In genomic region chr2:10327896-10328666, GRCh38 we compare ENCODE assay signal across 11 cellular contexts. TPM values are rescaled to one million over a fixed set of nuclear protein-coding genes. Genes with fewer than 3 reads are reported as not detected.
DNase-seq lines count a peak whose midpoint lies in the region; ATAC-seq, FAIRE-seq and TF ChIP-seq lines count a peak whose summit lies in the region.
"Had no signal": no experiment of that assay in that cellular context is flagged by ENCODE, and none has a peak within 500 bp of the region (broad histone marks: within the 10 kb centered on the region; RNA-seq: fewer than 3 reads in every experiment).

No MANE protein-coding gene starts in this region.

- peak; percentile 31 for DNase-seq in DMS79 treated with DMSO at 0.1 percent for 48 hours (lab: John Stamatoyannopoulos, UW)
- no peak for DNase-seq in DMS79 (lab: John Stamatoyannopoulos, UW)
- DNase-seq in COLO668 (lab: John Stamatoyannopoulos, UW; ENCODE audit: unreplicated experiment), result peak; percentile 89
- peak; percentile 23 for DNase-seq in OCI-LY7 (ENCODE audit: low spot score)
- no peak for DNase-seq in H1 (ENCODE audit: low read depth in 1 of 2, low spot score in 2 of 2)
- no peak for DNase-seq in foreskin keratinocyte
- no peak for DNase-seq in occipital lobe (lab: John Stamatoyannopoulos, UW)
- DNase-seq: GF-D8, IMR-90 had no signal

- H2BK5ac ChIP-seq in H1 (ENCODE audit: low read depth, low read length), result no peak overlapping the region

- peak overlapping the region; percentile 34; the same call in 1 of the 2 replicates for H2BK20ac ChIP-seq in H1 (ENCODE audit: low read length)

- no peak for TF ChIP-seq EP300 in H1 (IDR thresholded peaks at IDR 0.05; ENCODE audit: borderline replicate concordance in 1 of 2, low read depth in 2 of 2, low read length in 2 of 2)

- 0 out of 2 replicates have a peak overlapping the region, but pooled peaks have one; percentile 76 for H3K18ac ChIP-seq in H1 (ENCODE audit: extremely low read depth, low read length)

- H3K36me3 ChIP-seq in OCI-LY7 (ENCODE audit: insufficient read depth, low read length) (no peaks in the 10 kb centered on the region), H1 (ENCODE audit: control insufficient read depth in 2 of 4, insufficient read depth in 4 of 4, low read length in 3 of 4) (no peaks in the 10 kb centered on the region)

- H4K91ac ChIP-seq in H1 (replicated peaks; ENCODE audit: insufficient read length, low read length), result peak overlapping the region; percentile 72

- H2BK120ac ChIP-seq in H1 (replicated peaks; ENCODE audit: low read depth, low read length), result no peak overlapping the region

- H3K79me1 ChIP-seq in H1 (ENCODE audit: low read depth, low read length), result peaks cover 2% of the 10 kb centered on the region; the same call in 1 of the 2 replicates

- H3K23ac ChIP-seq in H1 (ENCODE audit: insufficient read length), result no peak overlapping the region

- CTCF ChIA-PET in OCI-LY7 (lab: Charles Lee; ENCODE audit: unreplicated experiment) (interaction anchor here (1.6 to 2.4 kb wide), 2 partner anchors 54 to 81 kb away, joined by 6 to 9 read pairs; no protein-coding TSS in a partner anchor), H1 (lab: Charles Lee; ENCODE audit: partially characterized antibody) (interaction anchor here (0.8 to 4.9 kb wide), 12 partner anchors 7 to 204 kb away, joined by 3 to 24 read pairs (median 4); no protein-coding TSS in a partner anchor)

- H3K9me2 ChIP-seq in OCI-LY7 (ENCODE audit: insufficient read depth, low read length), result no peaks in the 10 kb centered on the region

- 0 out of 7 replicates have a peak, but pooled peaks cover 0 to 1% (median 0%) of the 10 kb centered on the region in 4 experiments for H3K27me3 ChIP-seq in H1 (replicated peaks in 1 of 4; ENCODE audit: control insufficient read depth in 3 of 4, extremely low read depth in 1 of 4, insufficient read depth in 3 of 4, low read length in 3 of 4)
- no peaks in the 10 kb centered on the region for H3K27me3 ChIP-seq in foreskin keratinocyte

- peak overlapping the region; percentile 80; the same call in 1 of the 2 replicates for H2BK12ac ChIP-seq in H1 (ENCODE audit: low read depth, low read length)

- H3K4me1 ChIP-seq in OCI-LY7 (ENCODE audit: insufficient read depth, low read length, poor library complexity, severe bottlenecking) (peaks cover 94% of the 10 kb centered on the region), H1 (replicated peaks in 1 of 4; ENCODE audit: control insufficient read depth in 3 of 4, insufficient read depth in 4 of 4, low read length in 3 of 4) (peaks cover 6 to 44% (median 23%) of the 10 kb centered on the region in 4 experiments), foreskin keratinocyte (peaks cover 3% of the 10 kb centered on the region)

- ATAC-seq in foreskin keratinocyte (no peak), HG02852 (IDR thresholded peaks at IDR 0.05; ENCODE audit: unreplicated experiment) (no peak)

- H3K4me3 ChIP-seq in OCI-LY7 (ENCODE audit: low read depth, low read length, poor library complexity, severe bottlenecking) (no peak overlapping the region), H1 (ENCODE audit: extremely low read depth in 1 of 4, insufficient read depth in 2 of 4, low read depth in 3 of 4, low read length in 4 of 4) (no peak overlapping the region)

- H2BK15ac ChIP-seq in H1 (ENCODE audit: low read length), result peak overlapping the region; percentile 12; the same call in 1 of the 2 replicates

- peak overlapping the region; percentile 48; the same call in 1 of the 2 replicates for H2AK5ac ChIP-seq in H1 (ENCODE audit: low read depth, low read length)

- no peak overlapping the region for H3K27ac ChIP-seq in OCI-LY7 (ENCODE audit: low read depth, low read length, poor library complexity, severe bottlenecking)
- H3K27ac ChIP-seq in H1 (ENCODE audit: low read depth, low read length), result no peak overlapping the region
- H3K27ac ChIP-seq in foreskin keratinocyte, result no peak overlapping the region

- H3K9ac ChIP-seq in H1 (replicated peaks in 1 of 4; ENCODE audit: extremely low read depth in 1 of 4, low read depth in 3 of 4, low read length in 3 of 4), result no peak overlapping the region

- H3K4ac ChIP-seq in H1 (replicated peaks; ENCODE audit: insufficient read length, low read depth, low read length), result no peak overlapping the region

- no peak overlapping the region for H4K5ac ChIP-seq in H1 (ENCODE audit: insufficient read length, low read depth, low read length)

- TF ChIP-seq CTCF in OCI-LY7 (conservative IDR thresholded peaks at IDR 0.05; ENCODE audit: low read length) (no peak), H1 (IDR thresholded peaks at IDR 0.05; ENCODE audit: control extremely low read depth in 1 of 3, insufficient read depth in 1 of 3, low read depth in 1 of 3, low read length in 3 of 3) (no peak), foreskin keratinocyte (conservative IDR thresholded peaks at IDR 0.05) (no peak)

- peak overlapping the region; percentile 31; the same call in 1 of the 2 replicates for H4K8ac ChIP-seq in H1 (ENCODE audit: extremely low read depth, insufficient read depth, low read length)

- H2AFZ ChIP-seq in OCI-LY7 (ENCODE audit: low read length) (no peak overlapping the region), H1 (ENCODE audit: low read length) (no peak overlapping the region)

- no peaks in the 10 kb centered on the region for H4K20me1 ChIP-seq in OCI-LY7 (ENCODE audit: insufficient read depth, low read length)
- H4K20me1 ChIP-seq in H1 (replicated peaks in 1 of 2; ENCODE audit: control insufficient read depth in 1 of 2, insufficient read depth in 2 of 2, low read length in 2 of 2), result no peaks in the 10 kb centered on the region

- TF ChIP-seq RAD21 in H1 (IDR thresholded peaks at IDR 0.05 in 1 of 2, conservative IDR thresholded peaks at IDR 0.05 in 1 of 2; ENCODE audit: low read depth in 2 of 2, low read length in 2 of 2), result no peak

- no peaks in the 10 kb centered on the region for H3K9me3 ChIP-seq in OCI-LY7 (ENCODE audit: low read length)
- H3K9me3 ChIP-seq in H1 (ENCODE audit: insufficient read depth in 2 of 2, low read depth in 1 of 2, low read length in 1 of 2), result peaks cover 3% of the 10 kb centered on the region in 2 experiments; a peak in 1 of 4 replicates

- FAIRE-seq in H1 (lab: Jason Lieb, UNC), result no peak
- FAIRE-seq: A204.1 had no signal

- BruUV-seq in OCI-LY7 (replicated peaks; lab: Mats Ljungman, UMichigan), result no TSS peak

- H3K14ac ChIP-seq in H1 (ENCODE audit: insufficient read length), result no peak overlapping the region

- TF ChIP-seq POLR2A in H1 (IDR thresholded peaks at IDR 0.05; ENCODE audit: control extremely low read depth in 1 of 2, low read depth in 2 of 2, low read length in 2 of 2), result no peak

- POLR2A ChIA-PET in OCI-LY7 (lab: Charles Lee) (interaction anchor here (1.2 to 3.2 kb wide), 5 partner anchors 10 to 51 kb away, joined by 4 to 13 read pairs (median 6); partner anchors contain the start of gene HPCAL1), H1 (lab: Charles Lee; ENCODE audit: partially characterized antibody) (interaction anchor here (1.0 kb wide), 1 partner anchor 12 kb away, joined by 3 read pairs; no protein-coding TSS in a partner anchor)

- H3K23me2 ChIP-seq in H1 (ENCODE audit: low read depth, low read length), result no peaks in the 10 kb centered on the region

- intact Hi-C loops in OCI-LY7 (cut with micrococcal nuclease; ENCODE audit: unreplicated experiment), result no loop called here

- no peak overlapping the region for H3K56ac ChIP-seq in H1 (replicated peaks; ENCODE audit: insufficient read length, low read depth, low read length)

- H3K4me2 ChIP-seq in OCI-LY7 (ENCODE audit: low read length), result peak overlapping the region; percentile 58
- H3K4me2 ChIP-seq in H1 (ENCODE audit: insufficient read depth in 1 of 2, low read depth in 2 of 2, low read length in 2 of 2), result no peak overlapping the region

- no peaks in the 10 kb centered on the region; the same call in 1 of the 2 replicates for H3K79me2 ChIP-seq in OCI-LY7 (ENCODE audit: insufficient read depth, low read depth, low read length)
- H3K79me2 ChIP-seq in H1 (ENCODE audit: control insufficient read depth in 1 of 2, insufficient read depth in 2 of 2, low read length in 2 of 2), result no peaks in the 10 kb centered on the region

- 92% methylated on average over 7 of the region's 7 CpGs; no CpG with 5 or more reads in 1 of the 2 experiments for WGBS in H1 (ENCODE audit: extremely low coverage in 1 of 2, insufficient coverage in 1 of 2, insufficient read length in 1 of 2, insufficient replicate concordance in 2 of 2, low coverage in 1 of 2, low lambda C conversion rate in 2 of 2, missing lambda C conversion rate in 1 of 2), 2 experiments

TF ChIP-seq in H1, 55 proteins besides CTCF, POLR2A, EP300 and RAD21:
- TF ChIP-seq KDM1A (IDR thresholded peaks at IDR 0.05; ENCODE audit: borderline replicate concordance, low read length) (no peak), CHD2 (IDR thresholded peaks at IDR 0.05; ENCODE audit: low read length) (no peak)

RNA-seq across cellular contexts. Expression of gene HPCAL1, which starts 25.4 kb away (rescaled TPM):
- 9.1 and 9.7 TPM in 2 replicates for total RNA-seq in OCI-LY7 (2014; rRNA removed; shearing (Covaris generic))
- total RNA-seq in OCI-LY7 (2022) (7.2 and 9.2 TPM in 2 replicates), foreskin keratinocyte (29.2 and 37.1 TPM in 2 replicates), occipital lobe (19.0 TPM)
- 8.6 and 8.7 TPM in 2 replicates for total RNA-seq in H1 (2021; fragmentation: NEBNext Ultra II Directional; extraction: Animal tissue kit (Norgen Biotek cat#: 25700))
- polyA plus RNA-seq in H1 (2011; rRNA removed) (5.8 and 11.5 TPM in 2 replicates), foreskin keratinocyte (31.6 and 42.7 TPM in 2 replicates)
- polyA plus RNA-seq in H1 (2011; cell fraction: cytosol; rRNA removed), result 5.9 TPM
- polyA plus RNA-seq in H1 (2011; cell fraction: nucleus; rRNA removed), result 9.7 TPM
- 4.4 to 8.2 TPM (median 6.6 TPM) in 4 replicates for polyA plus RNA-seq in H1 (2012, experiment 1 of 2)
- polyA plus RNA-seq in H1 (2012, experiment 2 of 2), result 6.9 TPM
- 7.8 TPM for polyA plus RNA-seq in H1 (2013, experiment 1 of 2)
- 8.1 TPM for polyA plus RNA-seq in H1 (2013, experiment 2 of 2)
- 2.1 and 2.6 TPM in 2 replicates for polyA minus RNA-seq in H1 (2011; rRNA and poly(A)+ RNA removed)
- 4.3 TPM for polyA minus RNA-seq in H1 (2011; cell fraction: cytosol; rRNA and poly(A)+ RNA removed)
- 3.9 TPM for polyA minus RNA-seq in H1 (2011; cell fraction: nucleus; rRNA and poly(A)+ RNA removed)

Comparison
In these comparisons a context has a peak if more than half of its experiments do, and no peak if none do; other contexts are left out.
1. DNase-seq: peak in DMS79 treated with DMSO at 0.1 percent for 48 hours (single experiment), COLO668 (single experiment) and OCI-LY7 (single experiment); none in DMS79 (single experiment), H1 (0 of 2), foreskin keratinocyte (0 of 2) and occipital lobe (single experiment).